ENCODE assay signal across 8 cellular contexts in the genomic region with DNA sequence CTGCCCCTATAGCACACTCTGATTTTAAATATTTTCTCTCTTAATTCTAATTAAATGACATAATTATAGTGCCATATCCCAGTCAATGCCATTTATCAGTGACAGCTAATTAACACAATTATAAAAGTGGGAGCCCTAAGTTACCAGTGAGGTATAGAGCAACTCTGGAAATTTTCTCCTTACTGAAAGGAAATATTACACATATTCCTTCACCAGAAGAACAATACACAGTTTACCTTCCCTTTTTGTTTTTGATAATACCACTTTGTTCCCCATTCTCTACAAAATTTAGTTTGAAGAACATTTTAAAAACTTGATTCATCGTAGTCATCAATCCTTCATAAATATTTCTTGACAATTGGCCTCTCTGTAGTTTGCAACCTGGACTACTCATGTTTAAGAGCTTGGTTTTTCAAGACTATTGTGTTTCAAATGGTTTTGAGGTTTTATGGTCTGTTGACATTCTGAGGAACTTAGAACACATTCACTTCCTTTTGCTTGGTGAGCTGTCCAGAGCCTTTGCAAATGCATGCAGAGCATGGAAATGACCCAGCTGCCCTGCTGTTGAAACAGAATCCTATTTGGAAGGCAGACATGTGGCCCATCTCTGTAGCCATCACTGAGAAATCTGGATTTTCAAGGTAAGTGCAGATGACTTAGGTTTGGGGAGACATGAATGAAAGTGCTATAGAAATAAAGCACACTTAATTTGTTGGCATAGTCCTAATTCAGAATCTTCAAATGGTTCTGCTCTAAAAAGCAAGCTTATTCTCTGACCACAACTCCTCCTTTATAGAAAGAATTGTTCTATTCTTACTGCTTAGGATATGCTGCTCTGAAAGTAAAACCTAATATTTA. TPM values are rescaled to one million over a fixed set of nuclear protein-coding genes. Genes with fewer than 3 reads are reported as not detected.
DNase-seq lines count a peak whose midpoint lies in the region; ATAC-seq, FAIRE-seq and TF ChIP-seq lines count a peak whose summit lies in the region.

A gene with protein sequence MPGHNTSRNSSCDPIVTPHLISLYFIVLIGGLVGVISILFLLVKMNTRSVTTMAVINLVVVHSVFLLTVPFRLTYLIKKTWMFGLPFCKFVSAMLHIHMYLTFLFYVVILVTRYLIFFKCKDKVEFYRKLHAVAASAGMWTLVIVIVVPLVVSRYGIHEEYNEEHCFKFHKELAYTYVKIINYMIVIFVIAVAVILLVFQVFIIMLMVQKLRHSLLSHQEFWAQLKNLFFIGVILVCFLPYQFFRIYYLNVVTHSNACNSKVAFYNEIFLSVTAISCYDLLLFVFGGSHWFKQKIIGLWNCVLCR (plus strand): TSS at position 504 of the 858 bp plus-strand sequence. CDS start 56,628 bp downstream, outside the sequence.

- FAIRE-seq in D721Med (lab: Jason Lieb, UNC), result no peak

- ATAC-seq in GM18502 (IDR thresholded peaks at IDR 0.05; ENCODE audit: poor library complexity, unreplicated experiment) (peak; percentile 95), GM21717 (IDR thresholded peaks at IDR 0.05; ENCODE audit: unreplicated experiment) (peak; percentile 76), esophagus mucosa (peak; percentile 25)

- no peaks in the 10 kb centered on the region for H3K36me3 ChIP-seq in HAP-1 (replicated peaks)

- in situ Hi-C loops in HAP-1 (cut with MboI; ENCODE audit: low sequenced_read_pairs), result no loop called here

- no peak within 1 kb of the TSS for H3K4me3 ChIP-seq in HAP-1

- no peaks in the 10 kb centered on the region for H3K9me3 ChIP-seq in HAP-1

- H3K4me1 ChIP-seq in HAP-1, result no peaks in the 10 kb centered on the region

- TF ChIP-seq CTCF in D721Med (IDR thresholded peaks at IDR 0.05; ENCODE audit: insufficient read depth, missing control alignments), result no peak

- DNase-seq in KG1 (lab: John Stamatoyannopoulos, UW), result peak; percentile 48
- no peak for DNase-seq in D721Med (ENCODE audit: insufficient read length, low spot score)
- DNase-seq in activated CD4-positive, alpha-beta T cell treated with anti-CD3 and anti-CD28 coated beads for 48 hours, result no peak
- no peak for DNase-seq in HAP-1 (ENCODE audit: low spot score in 2 of 2)
- DNase-seq in NCI-H446 (lab: John Stamatoyannopoulos, UW), result no peak

- no peaks in the 10 kb centered on the region for H3K27me3 ChIP-seq in HAP-1 (ENCODE audit: low read depth)

RNA-seq across cellular contexts. Expression of the gene that starts here (rescaled TPM):
- 0.60 TPM for total RNA-seq in esophagus mucosa

Comparison
In these comparisons a context has a peak if more than half of its experiments do, and no peak if none do; other contexts are left out.
1. Peak in ATAC-seq in esophagus mucosa; RNA of the gene not detected or under 1 TPM.
2. ATAC-seq: peak in every context shown above with its lines; median percentile 95 in GM18502; 76 in GM21717; 25 in esophagus mucosa.